In the genomic region with DNA sequence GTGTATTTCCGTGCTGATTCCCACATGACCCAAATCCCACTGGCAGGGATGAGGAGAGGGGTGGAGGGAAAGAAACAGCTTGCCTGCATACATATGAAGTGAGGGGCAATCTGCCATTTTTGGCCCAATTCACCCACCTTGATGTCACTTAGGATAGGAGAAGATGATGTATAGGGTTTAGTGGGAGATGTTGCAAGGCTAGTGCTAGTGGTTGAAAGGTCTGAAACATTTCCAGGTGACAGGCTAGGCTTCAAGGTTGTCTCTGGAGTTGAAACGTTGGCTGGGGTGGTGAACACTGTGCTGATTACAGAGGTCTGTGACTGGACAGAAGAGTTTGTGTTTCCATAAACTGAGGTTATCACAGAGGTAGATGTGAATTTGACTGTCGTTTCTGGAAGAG, we compare ENCODE assay signal across 1 cellular context.
TF ChIP-seq lines count a peak whose summit lies in the region.

No MANE protein-coding gene starts in this region.

TF ChIP-seq in GM23338, 12 proteins besides CTCF, POLR2A, EP300 and RAD21 (continued from another document):
- TF ChIP-seq, protein P1, sequence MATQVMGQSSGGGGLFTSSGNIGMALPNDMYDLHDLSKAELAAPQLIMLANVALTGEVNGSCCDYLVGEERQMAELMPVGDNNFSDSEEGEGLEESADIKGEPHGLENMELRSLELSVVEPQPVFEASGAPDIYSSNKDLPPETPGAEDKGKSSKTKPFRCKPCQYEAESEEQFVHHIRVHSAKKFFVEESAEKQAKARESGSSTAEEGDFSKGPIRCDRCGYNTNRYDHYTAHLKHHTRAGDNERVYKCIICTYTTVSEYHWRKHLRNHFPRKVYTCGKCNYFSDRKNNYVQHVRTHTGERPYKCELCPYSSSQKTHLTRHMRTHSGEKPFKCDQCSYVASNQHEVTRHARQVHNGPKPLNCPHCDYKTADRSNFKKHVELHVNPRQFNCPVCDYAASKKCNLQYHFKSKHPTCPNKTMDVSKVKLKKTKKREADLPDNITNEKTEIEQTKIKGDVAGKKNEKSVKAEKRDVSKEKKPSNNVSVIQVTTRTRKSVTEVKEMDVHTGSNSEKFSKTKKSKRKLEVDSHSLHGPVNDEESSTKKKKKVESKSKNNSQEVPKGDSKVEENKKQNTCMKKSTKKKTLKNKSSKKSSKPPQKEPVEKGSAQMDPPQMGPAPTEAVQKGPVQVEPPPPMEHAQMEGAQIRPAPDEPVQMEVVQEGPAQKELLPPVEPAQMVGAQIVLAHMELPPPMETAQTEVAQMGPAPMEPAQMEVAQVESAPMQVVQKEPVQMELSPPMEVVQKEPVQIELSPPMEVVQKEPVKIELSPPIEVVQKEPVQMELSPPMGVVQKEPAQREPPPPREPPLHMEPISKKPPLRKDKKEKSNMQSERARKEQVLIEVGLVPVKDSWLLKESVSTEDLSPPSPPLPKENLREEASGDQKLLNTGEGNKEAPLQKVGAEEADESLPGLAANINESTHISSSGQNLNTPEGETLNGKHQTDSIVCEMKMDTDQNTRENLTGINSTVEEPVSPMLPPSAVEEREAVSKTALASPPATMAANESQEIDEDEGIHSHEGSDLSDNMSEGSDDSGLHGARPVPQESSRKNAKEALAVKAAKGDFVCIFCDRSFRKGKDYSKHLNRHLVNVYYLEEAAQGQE (IDR thresholded peaks at IDR 0.05; ENCODE audit: unreplicated experiment), result no peak
- TF ChIP-seq, protein P2, sequence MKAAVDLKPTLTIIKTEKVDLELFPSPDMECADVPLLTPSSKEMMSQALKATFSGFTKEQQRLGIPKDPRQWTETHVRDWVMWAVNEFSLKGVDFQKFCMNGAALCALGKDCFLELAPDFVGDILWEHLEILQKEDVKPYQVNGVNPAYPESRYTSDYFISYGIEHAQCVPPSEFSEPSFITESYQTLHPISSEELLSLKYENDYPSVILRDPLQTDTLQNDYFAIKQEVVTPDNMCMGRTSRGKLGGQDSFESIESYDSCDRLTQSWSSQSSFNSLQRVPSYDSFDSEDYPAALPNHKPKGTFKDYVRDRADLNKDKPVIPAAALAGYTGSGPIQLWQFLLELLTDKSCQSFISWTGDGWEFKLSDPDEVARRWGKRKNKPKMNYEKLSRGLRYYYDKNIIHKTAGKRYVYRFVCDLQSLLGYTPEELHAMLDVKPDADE (IDR thresholded peaks at IDR 0.05), result no peak
- no peak for TF ChIP-seq NANOG (IDR thresholded peaks at IDR 0.05; ENCODE audit: borderline replicate concordance)
- no peak for TF ChIP-seq JUNB (IDR thresholded peaks at IDR 0.05; ENCODE audit: unreplicated experiment)
- TF ChIP-seq STAT1 (IDR thresholded peaks at IDR 0.05; ENCODE audit: unreplicated experiment), result no peak
- TF ChIP-seq EZH2phosphoT487 (IDR thresholded peaks at IDR 0.05; ENCODE audit: unreplicated experiment), result no peak
- TF ChIP-seq, protein P3, sequence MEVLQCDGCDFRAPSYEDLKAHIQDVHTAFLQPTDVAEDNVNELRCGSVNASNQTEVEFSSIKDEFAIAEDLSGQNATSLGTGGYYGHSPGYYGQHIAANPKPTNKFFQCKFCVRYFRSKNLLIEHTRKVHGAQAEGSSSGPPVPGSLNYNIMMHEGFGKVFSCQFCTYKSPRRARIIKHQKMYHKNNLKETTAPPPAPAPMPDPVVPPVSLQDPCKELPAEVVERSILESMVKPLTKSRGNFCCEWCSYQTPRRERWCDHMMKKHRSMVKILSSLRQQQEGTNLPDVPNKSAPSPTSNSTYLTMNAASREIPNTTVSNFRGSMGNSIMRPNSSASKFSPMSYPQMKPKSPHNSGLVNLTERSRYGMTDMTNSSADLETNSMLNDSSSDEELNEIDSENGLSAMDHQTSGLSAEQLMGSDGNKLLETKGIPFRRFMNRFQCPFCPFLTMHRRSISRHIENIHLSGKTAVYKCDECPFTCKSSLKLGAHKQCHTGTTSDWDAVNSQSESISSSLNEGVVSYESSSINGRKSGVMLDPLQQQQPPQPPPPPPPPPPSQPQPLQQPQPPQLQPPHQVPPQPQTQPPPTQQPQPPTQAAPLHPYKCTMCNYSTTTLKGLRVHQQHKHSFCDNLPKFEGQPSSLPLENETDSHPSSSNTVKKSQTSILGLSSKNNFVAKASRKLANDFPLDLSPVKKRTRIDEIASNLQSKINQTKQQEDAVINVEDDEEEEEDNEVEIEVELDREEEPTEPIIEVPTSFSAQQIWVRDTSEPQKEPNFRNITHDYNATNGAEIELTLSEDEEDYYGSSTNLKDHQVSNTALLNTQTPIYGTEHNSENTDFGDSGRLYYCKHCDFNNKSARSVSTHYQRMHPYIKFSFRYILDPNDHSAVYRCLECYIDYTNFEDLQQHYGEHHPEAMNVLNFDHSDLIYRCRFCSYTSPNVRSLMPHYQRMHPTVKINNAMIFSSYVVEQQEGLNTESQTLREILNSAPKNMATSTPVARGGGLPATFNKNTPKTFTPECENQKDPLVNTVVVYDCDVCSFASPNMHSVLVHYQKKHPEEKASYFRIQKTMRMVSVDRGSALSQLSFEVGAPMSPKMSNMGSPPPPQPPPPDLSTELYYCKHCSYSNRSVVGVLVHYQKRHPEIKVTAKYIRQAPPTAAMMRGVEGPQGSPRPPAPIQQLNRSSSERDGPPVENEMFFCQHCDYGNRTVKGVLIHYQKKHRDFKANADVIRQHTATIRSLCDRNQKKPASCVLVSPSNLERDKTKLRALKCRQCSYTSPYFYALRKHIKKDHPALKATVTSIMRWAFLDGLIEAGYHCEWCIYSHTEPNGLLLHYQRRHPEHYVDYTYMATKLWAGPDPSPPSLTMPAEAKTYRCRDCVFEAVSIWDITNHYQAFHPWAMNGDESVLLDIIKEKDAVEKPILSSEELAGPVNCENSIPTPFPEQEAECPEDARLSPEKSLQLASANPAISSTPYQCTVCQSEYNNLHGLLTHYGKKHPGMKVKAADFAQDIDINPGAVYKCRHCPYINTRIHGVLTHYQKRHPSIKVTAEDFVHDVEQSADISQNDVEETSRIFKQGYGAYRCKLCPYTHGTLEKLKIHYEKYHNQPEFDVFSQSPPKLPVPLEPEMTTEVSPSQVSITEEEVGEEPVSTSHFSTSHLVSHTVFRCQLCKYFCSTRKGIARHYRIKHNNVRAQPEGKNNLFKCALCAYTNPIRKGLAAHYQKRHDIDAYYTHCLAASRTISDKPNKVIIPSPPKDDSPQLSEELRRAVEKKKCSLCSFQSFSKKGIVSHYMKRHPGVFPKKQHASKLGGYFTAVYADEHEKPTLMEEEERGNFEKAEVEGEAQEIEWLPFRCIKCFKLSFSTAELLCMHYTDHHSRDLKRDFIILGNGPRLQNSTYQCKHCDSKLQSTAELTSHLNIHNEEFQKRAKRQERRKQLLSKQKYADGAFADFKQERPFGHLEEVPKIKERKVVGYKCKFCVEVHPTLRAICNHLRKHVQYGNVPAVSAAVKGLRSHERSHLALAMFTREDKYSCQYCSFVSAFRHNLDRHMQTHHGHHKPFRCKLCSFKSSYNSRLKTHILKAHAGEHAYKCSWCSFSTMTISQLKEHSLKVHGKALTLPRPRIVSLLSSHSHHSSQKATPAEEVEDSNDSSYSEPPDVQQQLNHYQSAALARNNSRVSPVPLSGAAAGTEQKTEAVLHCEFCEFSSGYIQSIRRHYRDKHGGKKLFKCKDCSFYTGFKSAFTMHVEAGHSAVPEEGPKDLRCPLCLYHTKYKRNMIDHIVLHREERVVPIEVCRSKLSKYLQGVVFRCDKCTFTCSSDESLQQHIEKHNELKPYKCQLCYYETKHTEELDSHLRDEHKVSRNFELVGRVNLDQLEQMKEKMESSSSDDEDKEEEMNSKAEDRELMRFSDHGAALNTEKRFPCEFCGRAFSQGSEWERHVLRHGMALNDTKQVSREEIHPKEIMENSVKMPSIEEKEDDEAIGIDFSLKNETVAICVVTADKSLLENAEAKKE (CRISPR knock-in tag; IDR thresholded peaks at IDR 0.05), result no peak
- TF ChIP-seq ZNF331 (CRISPR knock-in tag; IDR thresholded peaks at IDR 0.05; ENCODE audit: low read depth), result no peak
